18 cellular contexts compared by ENCODE assay signal in the genomic region with DNA sequence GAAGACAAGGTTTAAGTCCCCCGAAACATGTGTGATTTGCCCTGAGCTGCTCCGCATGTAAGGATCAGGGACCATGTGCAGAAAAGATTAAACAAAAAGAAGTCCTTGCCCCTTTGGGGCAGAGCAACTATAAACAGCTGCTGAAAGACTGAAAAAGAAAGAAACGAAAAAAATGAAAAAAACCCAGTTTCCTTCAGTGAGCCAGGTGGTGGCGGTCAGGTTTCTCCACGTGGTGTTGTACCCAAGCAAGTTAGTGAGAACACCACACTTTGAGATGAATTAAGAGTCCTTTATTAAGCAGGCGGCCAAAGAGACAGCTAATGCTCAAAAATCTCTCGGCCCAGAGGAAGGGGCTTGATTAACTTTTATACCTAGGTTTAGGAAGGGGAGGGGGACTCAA.
DNase-seq lines count a peak whose midpoint lies in the region; ATAC-seq, FAIRE-seq and TF ChIP-seq lines count a peak whose summit lies in the region.
"Had no signal": no experiment of that assay in that cellular context is flagged by ENCODE, and none has a peak within 500 bp of the region (broad histone marks: within the 10 kb centered on the region; RNA-seq: fewer than 3 reads in every experiment).

No MANE protein-coding gene starts in this region.

- H4K8ac ChIP-seq in H1 (ENCODE audit: extremely low read depth, insufficient read depth, low read length), result no peak overlapping the region

- in situ Hi-C loops in mammary epithelial cell (cut with MboI; ENCODE audit: low sequenced_read_pairs in 2 of 2), result no loop called here

- no peak overlapping the region for H4K5ac ChIP-seq in H1 (ENCODE audit: insufficient read length, low read depth, low read length)

- no peaks in the 10 kb centered on the region for H3K23me2 ChIP-seq in H1 (ENCODE audit: low read depth, low read length)

- no peak overlapping the region for H3K56ac ChIP-seq in H1 (replicated peaks; ENCODE audit: insufficient read length, low read depth, low read length)

- BruUV-seq in mammary epithelial cell (replicated peaks; lab: Mats Ljungman, UMichigan), result no TSS peak

- no peak for TF ChIP-seq EP300 in H1 (IDR thresholded peaks at IDR 0.05; ENCODE audit: borderline replicate concordance in 1 of 2, low read depth in 2 of 2, low read length in 2 of 2)

- H2BK12ac ChIP-seq in H1 (ENCODE audit: low read depth, low read length), result peak overlapping the region; percentile 2; the same call in 1 of the 2 replicates

- H3K9ac ChIP-seq in H1 (replicated peaks in 1 of 4; ENCODE audit: extremely low read depth in 1 of 4, low read depth in 3 of 4, low read length in 3 of 4) (no peak overlapping the region), mammary epithelial cell (ENCODE audit: insufficient read depth, low read length) (no peak overlapping the region)
- H3K9ac ChIP-seq: BLaER1 had no signal

- H3K14ac ChIP-seq in H1 (ENCODE audit: insufficient read length), result no peak overlapping the region

- H4K91ac ChIP-seq in H1 (replicated peaks; ENCODE audit: insufficient read length, low read length), result no peak overlapping the region

- peaks cover 15% of the 10 kb centered on the region for H3K4me1 ChIP-seq in GM23338 (ENCODE audit: insufficient read depth)
- H3K4me1 ChIP-seq in H1 (replicated peaks in 1 of 4; ENCODE audit: control insufficient read depth in 3 of 4, insufficient read depth in 4 of 4, low read length in 3 of 4), result peaks cover 0 to 4% (median under 1%) of the 10 kb centered on the region in 4 experiments; a peak in 2 of 7 replicates
- no peaks in the 10 kb centered on the region for H3K4me1 ChIP-seq in mammary epithelial cell (ENCODE audit: insufficient read depth, low read length)
- no peaks in the 10 kb centered on the region for H3K4me1 ChIP-seq in hepatocyte (ENCODE audit: insufficient read depth)
- H3K4me1 ChIP-seq: BLaER1 had no signal

- no peak overlapping the region for H3K4me3 ChIP-seq in GM23338
- H3K4me3 ChIP-seq in H1 (ENCODE audit: extremely low read depth in 1 of 4, insufficient read depth in 2 of 4, low read depth in 3 of 4, low read length in 4 of 4), result no peak overlapping the region
- H3K4me3 ChIP-seq in mammary epithelial cell (replicated peaks in 1 of 3; ENCODE audit: insufficient read depth in 1 of 3, low read depth in 2 of 3, low read length in 3 of 3), result no peak overlapping the region
- H3K4me3 ChIP-seq in hepatocyte, result no peak overlapping the region
- H3K4me3 ChIP-seq: BLaER1 had no signal

- no peaks in the 10 kb centered on the region for H3K79me1 ChIP-seq in H1 (ENCODE audit: low read depth, low read length)

- H4K20me1 ChIP-seq in GM23338 (replicated peaks; ENCODE audit: insufficient read depth) (no peaks in the 10 kb centered on the region), H1 (replicated peaks in 1 of 2; ENCODE audit: control insufficient read depth in 1 of 2, insufficient read depth in 2 of 2, low read length in 2 of 2) (no peaks in the 10 kb centered on the region), mammary epithelial cell (ENCODE audit: insufficient read depth, low read length) (no peaks in the 10 kb centered on the region), hepatocyte (ENCODE audit: insufficient read depth, poor library complexity, severe bottlenecking) (no peaks in the 10 kb centered on the region)
- H4K20me1 ChIP-seq: BLaER1 had no signal

- H2AK5ac ChIP-seq in H1 (ENCODE audit: low read depth, low read length), result no peak overlapping the region

- no peak overlapping the region for H2BK20ac ChIP-seq in H1 (ENCODE audit: low read length)

- TF ChIP-seq RAD21 in H1 (IDR thresholded peaks at IDR 0.05 in 1 of 2, conservative IDR thresholded peaks at IDR 0.05 in 1 of 2; ENCODE audit: low read depth in 2 of 2, low read length in 2 of 2), result no peak

- H3K23ac ChIP-seq in H1 (ENCODE audit: insufficient read length), result no peak overlapping the region

- no peak overlapping the region for H2BK120ac ChIP-seq in H1 (replicated peaks; ENCODE audit: low read depth, low read length)

- no peak overlapping the region for H3K27ac ChIP-seq in GM23338 (ENCODE audit: low read depth)
- no peak overlapping the region for H3K27ac ChIP-seq in H1 (ENCODE audit: low read depth, low read length)
- no peak overlapping the region for H3K27ac ChIP-seq in mammary epithelial cell (ENCODE audit: insufficient read depth, low read depth, low read length)
- no peak overlapping the region for H3K27ac ChIP-seq in hepatocyte
- H3K27ac ChIP-seq: BLaER1 had no signal

- POLR2A ChIA-PET in H1 (lab: Charles Lee; ENCODE audit: partially characterized antibody), result no interaction called here
- POLR2A ChIA-PET in activated CD4-positive, alpha-beta T cell treated with anti-CD3 and anti-CD28 coated beads, Interleukin-2, amount 10 ng/mL, durations not matched to agents 7 days and 5 days (lab: Charles Lee), result no interaction called here

- H3K79me2 ChIP-seq in GM23338 (replicated peaks; ENCODE audit: insufficient read depth) (no peaks in the 10 kb centered on the region), H1 (ENCODE audit: control insufficient read depth in 1 of 2, insufficient read depth in 2 of 2, low read length in 2 of 2) (no peaks in the 10 kb centered on the region), mammary epithelial cell (ENCODE audit: insufficient read depth, low read length) (no peaks in the 10 kb centered on the region), hepatocyte (no peaks in the 10 kb centered on the region)

- H3K18ac ChIP-seq in H1 (ENCODE audit: extremely low read depth, low read length), result no peak overlapping the region

- no peak overlapping the region for H2BK15ac ChIP-seq in H1 (ENCODE audit: low read length)

- H3K4me2 ChIP-seq in GM23338, result no peak overlapping the region
- no peak overlapping the region for H3K4me2 ChIP-seq in H1 (ENCODE audit: insufficient read depth in 1 of 2, low read depth in 2 of 2, low read length in 2 of 2)
- no peak overlapping the region for H3K4me2 ChIP-seq in mammary epithelial cell (ENCODE audit: insufficient read depth, low read depth, low read length)
- H3K4me2 ChIP-seq in hepatocyte, result no peak overlapping the region
- H3K4me2 ChIP-seq: BLaER1 had no signal

- H3K4me3 Mint-ChIP-seq in GM23338, result no peak overlapping the region
- no peak overlapping the region for H3K4me3 Mint-ChIP-seq in nephron progenitor cell
- H3K4me3 Mint-ChIP-seq in activated CD4-positive, alpha-beta T cell treated with anti-CD3 and anti-CD28 coated beads, Interleukin-2, amount 10 ng/mL, durations not matched to agents 7 days and 5 days, result no peak overlapping the region
- H3K4me3 Mint-ChIP-seq: CD14-positive monocyte; CD4-positive, alpha-beta memory T cell had no signal

- H3K4me1 Mint-ChIP-seq in GM23338 (peaks cover 23% of the 10 kb centered on the region), nephron progenitor cell (peaks cover 31% of the 10 kb centered on the region)
- H3K4me1 Mint-ChIP-seq in activated CD4-positive, alpha-beta T cell treated with anti-CD3 and anti-CD28 coated beads, Interleukin-2, amount 10 ng/mL, durations not matched to agents 7 days and 5 days, result no peaks in the 10 kb centered on the region
- H3K4me1 Mint-ChIP-seq: CD14-positive monocyte; CD4-positive, alpha-beta memory T cell had no signal

- H3F3A ChIP-seq in GM23338 (replicated peaks; ENCODE audit: low read depth), result no peaks in the 10 kb centered on the region

- H3K36me3 Mint-ChIP-seq in GM23338 (ENCODE audit: low read depth) (no peaks in the 10 kb centered on the region), nephron progenitor cell (ENCODE audit: low read depth) (peaks cover 7% of the 10 kb centered on the region)
- H3K36me3 Mint-ChIP-seq in activated CD4-positive, alpha-beta T cell treated with anti-CD3 and anti-CD28 coated beads, Interleukin-2, amount 10 ng/mL, durations not matched to agents 7 days and 5 days (ENCODE audit: low read depth), result no peaks in the 10 kb centered on the region
- H3K36me3 Mint-ChIP-seq: CD14-positive monocyte; CD4-positive, alpha-beta memory T cell had no signal

- H3K27ac Mint-ChIP-seq in GM23338 (no peak overlapping the region; the same call in 1 of the 2 replicates), nephron progenitor cell (peak overlapping the region; percentile 89)
- no peak overlapping the region for H3K27ac Mint-ChIP-seq in activated CD4-positive, alpha-beta T cell treated with anti-CD3 and anti-CD28 coated beads, Interleukin-2, amount 10 ng/mL, durations not matched to agents 7 days and 5 days
- H3K27ac Mint-ChIP-seq: CD14-positive monocyte; CD4-positive, alpha-beta memory T cell had no signal

- CTCF ChIA-PET in H1 (lab: Charles Lee; ENCODE audit: partially characterized antibody) (interaction anchor here (0.7 to 1.8 kb wide), 3 partner anchors 14 to 86 kb away, joined by 3 to 6 read pairs (median 3); no protein-coding TSS in a partner anchor), mammary epithelial cell (lab: Charles Lee; ENCODE audit: low non-redundant PET) (no interaction called here)
- CTCF ChIA-PET in activated CD4-positive, alpha-beta T cell treated with anti-CD3 and anti-CD28 coated beads, Interleukin-2, amount 10 ng/mL, durations not matched to agents 7 days and 5 days (lab: Charles Lee), result no interaction called here

- H3K9me2 ChIP-seq in GM23338 (ENCODE audit: insufficient read depth) (peaks cover 7% of the 10 kb centered on the region), hepatocyte (replicated peaks; ENCODE audit: insufficient read depth) (no peaks in the 10 kb centered on the region)

- intact Hi-C loops in mammary epithelial cell (cut with micrococcal nuclease), result no loop called here

- no peak for TF ChIP-seq CTCF in GM23338 (conservative IDR thresholded peaks at IDR 0.05; ENCODE audit: low read depth in 2 of 2)
- TF ChIP-seq CTCF in H1 (IDR thresholded peaks at IDR 0.05; ENCODE audit: control extremely low read depth in 1 of 3, insufficient read depth in 1 of 3, low read depth in 1 of 3, low read length in 3 of 3), result no peak
- no peak for TF ChIP-seq CTCF in nephron progenitor cell (IDR thresholded peaks at IDR 0.05)
- no peak for TF ChIP-seq CTCF in mammary epithelial cell (conservative IDR thresholded peaks at IDR 0.05 in 1 of 2, IDR thresholded peaks at IDR 0.05 in 1 of 2; ENCODE audit: extremely low read depth in 1 of 2, insufficient read depth in 1 of 2, low read depth in 1 of 2, low read length in 2 of 2)
- TF ChIP-seq CTCF in hepatocyte (IDR thresholded peaks at IDR 0.05; ENCODE audit: poor library complexity), result no peak

- dilution Hi-C loops in mammary epithelial cell (cut with HindIII; ENCODE audit: low sequenced_read_pairs), result no loop called here

- WGBS in H1 (ENCODE audit: extremely low coverage in 1 of 2, insufficient coverage in 1 of 2, insufficient read length in 1 of 2, insufficient replicate concordance in 2 of 2, low coverage in 1 of 2, low lambda C conversion rate in 2 of 2, missing lambda C conversion rate in 1 of 2), 2 experiments, result 88% methylated on average over 7 of the region's 7 CpGs; no CpG with 5 or more reads in 1 of the 2 experiments
- WGBS in mammary epithelial cell (ENCODE audit: low coverage, missing lambda C conversion rate), result 65% methylated on average over 7 of the region's 7 CpGs
- WGBS in hepatocyte (ENCODE audit: low lambda C conversion rate, missing lambda C conversion rate), result 92% methylated on average over 7 of the region's 7 CpGs

- H3K27me3 Mint-ChIP-seq in GM23338 (ENCODE audit: insufficient read depth, low read depth, poor library complexity), result no peaks in the 10 kb centered on the region
- peaks cover 2% of the 10 kb centered on the region for H3K27me3 Mint-ChIP-seq in nephron progenitor cell (ENCODE audit: low read depth, poor library complexity)
- H3K27me3 Mint-ChIP-seq in activated CD4-positive, alpha-beta T cell treated with anti-CD3 and anti-CD28 coated beads, Interleukin-2, amount 10 ng/mL, durations not matched to agents 7 days and 5 days, result no peaks in the 10 kb centered on the region
- H3K27me3 Mint-ChIP-seq: CD4-positive, alpha-beta memory T cell had no signal

- H3K27me3 ChIP-seq in GM23338 (ENCODE audit: insufficient read depth), result no peaks in the 10 kb centered on the region
- no peaks in the 10 kb centered on the region; a peak in 1 of 7 replicates for H3K27me3 ChIP-seq in H1 (replicated peaks in 1 of 4; ENCODE audit: control insufficient read depth in 3 of 4, extremely low read depth in 1 of 4, insufficient read depth in 3 of 4, low read length in 3 of 4)
- H3K27me3 ChIP-seq in mammary epithelial cell (ENCODE audit: insufficient read depth, low read length), result no peaks in the 10 kb centered on the region
- no peaks in the 10 kb centered on the region for H3K27me3 ChIP-seq in hepatocyte
- H3K27me3 ChIP-seq: BLaER1 had no signal

- no peak for ATAC-seq in GM23338
- ATAC-seq in stimulated activated naive CD8-positive, alpha-beta T cell treated with anti-CD3 and anti-CD28 coated beads, Interleukin-15, Interleukin-2, amounts not matched to agents 100 U/mL and 50 U/mL, for 24 hours, result no peak

- no peaks in the 10 kb centered on the region; the same call in 2 of the 3 replicates for H3K9me3 Mint-ChIP-seq in GM23338
- H3K9me3 Mint-ChIP-seq in nephron progenitor cell, result peaks cover 6% of the 10 kb centered on the region
- peaks cover 3% of the 10 kb centered on the region for H3K9me3 Mint-ChIP-seq in activated CD4-positive, alpha-beta T cell treated with anti-CD3 and anti-CD28 coated beads, Interleukin-2, amount 10 ng/mL, durations not matched to agents 7 days and 5 days

- no peak overlapping the region for H3K4ac ChIP-seq in H1 (replicated peaks; ENCODE audit: insufficient read length, low read depth, low read length)

- H3K9me3 ChIP-seq in H1 (ENCODE audit: insufficient read depth in 2 of 2, low read depth in 1 of 2, low read length in 1 of 2) (no peaks in the 10 kb centered on the region), mammary epithelial cell (replicated peaks; ENCODE audit: insufficient read depth, low read length) (no peaks in the 10 kb centered on the region), hepatocyte (ENCODE audit: low read depth) (no peaks in the 10 kb centered on the region)
- H3K9me3 ChIP-seq: BLaER1 had no signal

- H2BK5ac ChIP-seq in H1 (ENCODE audit: low read depth, low read length), result no peak overlapping the region

- DNase-seq in GM23338 (ENCODE audit: low spot score) (no peak), H1 (ENCODE audit: low read depth in 1 of 2, low spot score in 2 of 2) (no peak), nephron progenitor cell (no peak), mammary epithelial cell (no peak), hepatocyte (ENCODE audit: low spot score) (no peak)
- DNase-seq in stimulated activated naive CD8-positive, alpha-beta T cell treated with anti-CD3 and anti-CD28 coated beads, Interleukin-15, Interleukin-2, amounts not matched to agents 100 U/mL and 50 U/mL, for 24 hours, result no peak
- DNase-seq in activated CD4-positive, alpha-beta T cell treated with anti-CD3 and anti-CD28 coated beads, Interleukin-2, amount 10 ng/mL, durations not matched to agents 7 days and 5 days, result no peak
- DNase-seq: 8988T; CD4-positive, alpha-beta memory T cell; DMS153; DMS79; GF-D8; HCEC 1CT; IMR-90 had no signal

- TF ChIP-seq POLR2A in H1 (IDR thresholded peaks at IDR 0.05; ENCODE audit: control extremely low read depth in 1 of 2, low read depth in 2 of 2, low read length in 2 of 2), result no peak

- H2AFZ ChIP-seq in GM23338 (peak overlapping the region; percentile 12; the same call in 1 of the 2 replicates), H1 (ENCODE audit: low read length) (no peak overlapping the region), mammary epithelial cell (ENCODE audit: low read depth, low read length) (no peak overlapping the region), hepatocyte (no peak overlapping the region)

- H3K36me3 ChIP-seq in GM23338 (ENCODE audit: insufficient read depth) (no peaks in the 10 kb centered on the region), H1 (ENCODE audit: control insufficient read depth in 2 of 4, insufficient read depth in 4 of 4, low read length in 3 of 4) (no peaks in the 10 kb centered on the region), mammary epithelial cell (ENCODE audit: insufficient read depth, low read length) (no peaks in the 10 kb centered on the region), hepatocyte (replicated peaks; ENCODE audit: insufficient read depth, low read depth) (no peaks in the 10 kb centered on the region)
- H3K36me3 ChIP-seq: BLaER1 had no signal

- no peak for FAIRE-seq in H1 (lab: Jason Lieb, UNC)
- FAIRE-seq: H54, HTR-8/SVneo had no signal
